Comparison of ENCODE assay signal across 8 cellular contexts in genomic region chr6:121849477-121849876, GRCh38.
DNase-seq lines count a peak whose midpoint lies in the region; ATAC-seq and TF ChIP-seq lines count a peak whose summit lies in the region.

No MANE protein-coding gene starts in this region.

- no peak overlapping the region; the same call in 1 of the 2 replicates for H3K18ac ChIP-seq in IMR-90 (ENCODE audit: low read depth, low read length)

- H3K9me1 ChIP-seq in IMR-90 (ENCODE audit: insufficient read depth, low read length) = peaks cover 2% of the 10 kb centered on the region; the same call in 1 of the 2 replicates

- TF ChIP-seq CTCF in GM23338 (conservative IDR thresholded peaks at IDR 0.05; ENCODE audit: low read depth in 2 of 2) (peak; percentile 92 to 94), IMR-90 (conservative IDR thresholded peaks at IDR 0.05; ENCODE audit: low read depth, low read length) (peak; percentile 91), SK-N-SH (IDR thresholded peaks at IDR 0.05) (peak; percentile 89), esophagus squamous epithelium (IDR thresholded peaks at IDR 0.05) (peak in 5 of 6 experiments; percentile 27 to 69 (median 51)), neural progenitor cell (IDR thresholded peaks at IDR 0.05) (peak; percentile 81)

- H3K4me1 ChIP-seq in GM23338 (ENCODE audit: insufficient read depth) = peaks cover 30% of the 10 kb centered on the region
- peaks cover 6% of the 10 kb centered on the region for H3K4me1 ChIP-seq in IMR-90 (ENCODE audit: control insufficient read depth, insufficient read depth, low read length)
- peaks cover 0 to 13% of the 10 kb centered on the region in 2 experiments; a peak in 3 of 4 replicates for H3K4me1 ChIP-seq in SK-N-SH (ENCODE audit: control insufficient read depth in 1 of 2, insufficient read depth in 2 of 2, low read depth in 1 of 2, low read length in 1 of 2)
- peaks cover 0 to 27% (median 4%) of the 10 kb centered on the region in 3 donors for H3K4me1 ChIP-seq in esophagus squamous epithelium
- H3K4me1 ChIP-seq in neural progenitor cell = peaks cover 47% of the 10 kb centered on the region

- H3K36me3 Mint-ChIP-seq in activated naive CD4-positive, alpha-beta T cell treated with anti-CD3 and anti-CD28 coated beads, Interleukin-2, amount 10 ng/mL, durations not matched to agents 7 days and 5 days = no peaks in the 10 kb centered on the region
- peaks cover 4% of the 10 kb centered on the region; the same call in 1 of the 3 replicates for H3K36me3 Mint-ChIP-seq in GM23338 (ENCODE audit: low read depth)
- H3K36me3 Mint-ChIP-seq in neural progenitor cell = peaks cover 7% of the 10 kb centered on the region
- H3K36me3 Mint-ChIP-seq in activated T-helper 2 cell treated with anti-CD3 and anti-CD28 coated beads, Interferon-gamma antibody, Interleukin-2, Interleukin-4, amounts not matched to agents 10 μg/mL and 5 μg/mL and 100 μg/mL, durations not matched to agents 14 hours and 24 hours and 36 hours (ENCODE audit: low read depth) = no peaks in the 10 kb centered on the region

- peak overlapping the region; percentile 56 for H4K91ac ChIP-seq in IMR-90 (ENCODE audit: insufficient read depth, low read depth, low read length)

- no peaks in the 10 kb centered on the region for H3K79me2 ChIP-seq in GM23338 (replicated peaks; ENCODE audit: insufficient read depth)
- H3K79me2 ChIP-seq in SK-N-SH (ENCODE audit: insufficient read depth) = no peaks in the 10 kb centered on the region
- no peaks in the 10 kb centered on the region for H3K79me2 ChIP-seq in neural progenitor cell (ENCODE audit: low read depth)

- H3K9me2 ChIP-seq in GM23338 (ENCODE audit: insufficient read depth) (no peaks in the 10 kb centered on the region), SK-N-SH (no peaks in the 10 kb centered on the region)

- H3K9ac ChIP-seq in IMR-90 (ENCODE audit: low read depth, low read length) (no peak overlapping the region), SK-N-SH (no peak overlapping the region), neural progenitor cell (no peak overlapping the region)

- in situ Hi-C loops in IMR-90 (cut with MboI; ENCODE audit: low sequenced_read_pairs) = loop anchor here (5.0 kb wide), 1 partner anchor 412 kb away; the partner anchor contains the start of gene GJA1

- intact Hi-C loops in IMR-90 (cut with micrococcal nuclease) (loop anchor here (1.0 to 10.0 kb wide), 7 partner anchors 157 to 785 kb away; partner anchors contain the start of gene GJA1), esophagus squamous epithelium (cut with DNase I) (loop anchor here (10.0 kb wide), 1 partner anchor 415 kb away; the partner anchor contains the start of gene GJA1)
- intact Hi-C loops in activated T-helper 2 cell treated with anti-CD3 and anti-CD28 coated beads, Interferon-gamma antibody, Interleukin-2, Interleukin-4, amounts not matched to agents 10 μg/mL and 5 μg/mL and 100 μg/mL, durations not matched to agents 14 hours and 24 hours and 36 hours (cut with micrococcal nuclease) = loop anchor here (1.0 to 2.0 kb wide), 2 partner anchors 413 to 794 kb away; no protein-coding TSS in a partner anchor

- H2BK5ac ChIP-seq in IMR-90 (ENCODE audit: low read depth, low read length, poor library complexity, severe bottlenecking) = peak overlapping the region; percentile 84

- TF ChIP-seq RAD21 in IMR-90 (IDR thresholded peaks at IDR 0.05; ENCODE audit: low read length) = peak; percentile 96
- TF ChIP-seq RAD21 in SK-N-SH (IDR thresholded peaks at IDR 0.05; ENCODE audit: low read length) = peak; percentile 96

- H3K36me3 ChIP-seq in GM23338 (ENCODE audit: insufficient read depth) = no peaks in the 10 kb centered on the region
- H3K36me3 ChIP-seq in IMR-90 (ENCODE audit: control insufficient read depth, insufficient read depth, low read length) = no peaks in the 10 kb centered on the region
- H3K36me3 ChIP-seq in SK-N-SH (replicated peaks in 1 of 2; ENCODE audit: control insufficient read depth in 1 of 2, insufficient read depth in 2 of 2, low read length in 1 of 2) = no peaks in the 10 kb centered on the region
- no peaks in the 10 kb centered on the region for H3K36me3 ChIP-seq in esophagus squamous epithelium
- H3K36me3 ChIP-seq in neural progenitor cell = no peaks in the 10 kb centered on the region

- no peaks in the 10 kb centered on the region for H3K79me1 ChIP-seq in IMR-90 (ENCODE audit: low read depth in 1 of 2, low read length in 2 of 2)

- peak overlapping the region; percentile 90 for H2BK120ac ChIP-seq in IMR-90 (ENCODE audit: low read depth, low read length)

- no peak overlapping the region for H3K27ac Mint-ChIP-seq in activated naive CD4-positive, alpha-beta T cell treated with anti-CD3 and anti-CD28 coated beads, Interleukin-2, amount 10 ng/mL, durations not matched to agents 7 days and 5 days
- no peak overlapping the region for H3K27ac Mint-ChIP-seq in GM23338
- H3K27ac Mint-ChIP-seq in neural progenitor cell = peak overlapping the region; percentile 73
- no peak overlapping the region for H3K27ac Mint-ChIP-seq in activated T-helper 2 cell treated with anti-CD3 and anti-CD28 coated beads, Interferon-gamma antibody, Interleukin-2, Interleukin-4, amounts not matched to agents 10 μg/mL and 5 μg/mL and 100 μg/mL, durations not matched to agents 14 hours and 24 hours and 36 hours

- H4K8ac ChIP-seq in IMR-90 (ENCODE audit: low read depth in 2 of 2, low read length in 2 of 2) = peak overlapping the region in 1 of 2 experiments; percentile 75; a peak in 2 of 4 replicates

- H4K20me1 ChIP-seq in GM23338 (replicated peaks; ENCODE audit: insufficient read depth) (no peaks in the 10 kb centered on the region), IMR-90 (ENCODE audit: insufficient read depth, low read length) (no peaks in the 10 kb centered on the region), SK-N-SH (ENCODE audit: insufficient read depth) (no peaks in the 10 kb centered on the region), neural progenitor cell (ENCODE audit: low read depth) (no peaks in the 10 kb centered on the region)

- H3K4ac ChIP-seq in IMR-90 (ENCODE audit: low read depth, low read length) = peak overlapping the region; percentile 42; the same call in 1 of the 2 replicates

- peak overlapping the region; percentile 46 for H3K14ac ChIP-seq in IMR-90 (replicated peaks; ENCODE audit: low read depth, low read length)

- DNase-seq in activated naive CD4-positive, alpha-beta T cell treated with anti-CD3 and anti-CD28 coated beads, Interleukin-2, amount 10 ng/mL, durations not matched to agents 7 days and 5 days = peak; percentile 43
- DNase-seq in activated naive CD4-positive, alpha-beta T cell (lab: John Stamatoyannopoulos, UW) = no peak
- peak; percentile 97 for DNase-seq in GM23338 (ENCODE audit: low spot score)
- peak; percentile 73 for DNase-seq in IMR-90
- DNase-seq in SK-N-SH = peak; percentile 59
- no peak for DNase-seq in esophagus squamous epithelium (lab: John Stamatoyannopoulos, UW)
- peak; percentile 90 for DNase-seq in neural progenitor cell (ENCODE audit: low spot score)
- DNase-seq in activated T-helper 2 cell treated with anti-CD3 and anti-CD28 coated beads, Interferon-gamma antibody, Interleukin-2, Interleukin-4, amounts not matched to agents 10 μg/mL and 5 μg/mL and 100 μg/mL, durations not matched to agents 14 hours and 24 hours and 36 hours (ENCODE audit: low spot score) = no peak

- dilution Hi-C loops in IMR-90 (cut with HindIII; ENCODE audit: low sequenced_read_pairs, unreplicated experiment) = no loop called here

- H4K5ac ChIP-seq in IMR-90 (ENCODE audit: low read depth, low read length) = no peak overlapping the region

- BruUV-seq in IMR-90 (replicated peaks; lab: Mats Ljungman, UMichigan) = no TSS peak

- no peaks in the 10 kb centered on the region for H3K9me3 Mint-ChIP-seq in activated naive CD4-positive, alpha-beta T cell treated with anti-CD3 and anti-CD28 coated beads, Interleukin-2, amount 10 ng/mL, durations not matched to agents 7 days and 5 days
- 0 out of 3 replicates have a peak, but pooled peaks cover 3% of the 10 kb centered on the region for H3K9me3 Mint-ChIP-seq in GM23338
- peaks cover 23% of the 10 kb centered on the region for H3K9me3 Mint-ChIP-seq in neural progenitor cell
- H3K9me3 Mint-ChIP-seq in activated T-helper 2 cell treated with anti-CD3 and anti-CD28 coated beads, Interferon-gamma antibody, Interleukin-2, Interleukin-4, amounts not matched to agents 10 μg/mL and 5 μg/mL and 100 μg/mL, durations not matched to agents 14 hours and 24 hours and 36 hours = no peaks in the 10 kb centered on the region

- H2BK15ac ChIP-seq in IMR-90 (ENCODE audit: low read depth, low read length) = peak overlapping the region; percentile 22; the same call in 1 of the 3 replicates

- TF ChIP-seq POLR2A in IMR-90 (IDR thresholded peaks at IDR 0.05; ENCODE audit: low read depth, low read length) (no peak), esophagus squamous epithelium (IDR thresholded peaks at IDR 0.05) (no peak)

- H2AK9ac ChIP-seq in IMR-90 (replicated peaks; ENCODE audit: low read depth, low read length, poor library complexity) = no peak overlapping the region

- H3K9me3 ChIP-seq in IMR-90 (ENCODE audit: control insufficient read depth, insufficient read depth, low read length) = no peaks in the 10 kb centered on the region
- no peaks in the 10 kb centered on the region for H3K9me3 ChIP-seq in SK-N-SH
- no peaks in the 10 kb centered on the region for H3K9me3 ChIP-seq in esophagus squamous epithelium
- no peaks in the 10 kb centered on the region for H3K9me3 ChIP-seq in neural progenitor cell (ENCODE audit: low read depth)

- no peak overlapping the region for H3K4me2 ChIP-seq in GM23338
- no peak overlapping the region for H3K4me2 ChIP-seq in IMR-90 (ENCODE audit: low read depth, low read length)
- H3K4me2 ChIP-seq in SK-N-SH = no peak overlapping the region
- H3K4me2 ChIP-seq in neural progenitor cell = no peak overlapping the region

- H2AK5ac ChIP-seq in IMR-90 (ENCODE audit: low read depth, low read length) = peak overlapping the region; percentile 23

- 0% methylated on average over 1 of the region's 5 CpGs; no CpG with 5 or more reads in 1 of the 2 experiments for WGBS in IMR-90 (ENCODE audit: extremely low coverage in 2 of 2, insufficient read length in 1 of 2), 2 experiments
- 60% methylated on average over 5 of the region's 5 CpGs for WGBS in SK-N-SH (ENCODE audit: low lambda C conversion rate)
- 54 to 58% methylated on average over 5 of the region's 5 CpGs for WGBS in esophagus squamous epithelium, 2 donors

- no peaks in the 10 kb centered on the region for H3F3A ChIP-seq in GM23338 (replicated peaks; ENCODE audit: low read depth)
- H3F3A ChIP-seq in SK-N-SH (replicated peaks; ENCODE audit: insufficient read depth) = no peaks in the 10 kb centered on the region
- H3F3A ChIP-seq in neural progenitor cell (ENCODE audit: low read depth) = peaks cover 27% of the 10 kb centered on the region

- POLR2A ChIA-PET in IMR-90 (lab: Charles Lee; ENCODE audit: unreplicated experiment) = no interaction called here
- POLR2A ChIA-PET in SK-N-SH (lab: Yijun Ruan, JAX) = no interaction called here

- H2BK20ac ChIP-seq in IMR-90 (ENCODE audit: low read depth, low read length) = peak overlapping the region; percentile 89

- peaks cover 7% of the 10 kb centered on the region for H3K4me1 Mint-ChIP-seq in activated naive CD4-positive, alpha-beta T cell treated with anti-CD3 and anti-CD28 coated beads, Interleukin-2, amount 10 ng/mL, durations not matched to agents 7 days and 5 days
- peaks cover 40% of the 10 kb centered on the region for H3K4me1 Mint-ChIP-seq in GM23338
- peaks cover 34% of the 10 kb centered on the region for H3K4me1 Mint-ChIP-seq in neural progenitor cell
- no peaks in the 10 kb centered on the region for H3K4me1 Mint-ChIP-seq in activated T-helper 2 cell treated with anti-CD3 and anti-CD28 coated beads, Interferon-gamma antibody, Interleukin-2, Interleukin-4, amounts not matched to agents 10 μg/mL and 5 μg/mL and 100 μg/mL, durations not matched to agents 14 hours and 24 hours and 36 hours (ENCODE audit: low read depth)

- ATAC-seq in GM23338 (peak; percentile 83), IMR-90 (ENCODE audit: low read depth) (peak; percentile 95)

- H3K27me3 Mint-ChIP-seq in activated naive CD4-positive, alpha-beta T cell treated with anti-CD3 and anti-CD28 coated beads, Interleukin-2, amount 10 ng/mL, durations not matched to agents 7 days and 5 days = no peaks in the 10 kb centered on the region
- H3K27me3 Mint-ChIP-seq in GM23338 (ENCODE audit: insufficient read depth, low read depth, poor library complexity) (no peaks in the 10 kb centered on the region), neural progenitor cell (ENCODE audit: insufficient read depth, low read depth) (peaks cover 8% of the 10 kb centered on the region)
- H3K27me3 Mint-ChIP-seq in activated T-helper 2 cell treated with anti-CD3 and anti-CD28 coated beads, Interferon-gamma antibody, Interleukin-2, Interleukin-4, amounts not matched to agents 10 μg/mL and 5 μg/mL and 100 μg/mL, durations not matched to agents 14 hours and 24 hours and 36 hours (ENCODE audit: low read depth) = no peaks in the 10 kb centered on the region

- H2AFZ ChIP-seq in GM23338 (no peak overlapping the region), IMR-90 (replicated peaks; ENCODE audit: low read length, poor library complexity) (no peak overlapping the region), SK-N-SH (ENCODE audit: low read depth) (no peak overlapping the region), neural progenitor cell (replicated peaks) (no peak overlapping the region)

- H3K4me3 Mint-ChIP-seq in activated naive CD4-positive, alpha-beta T cell treated with anti-CD3 and anti-CD28 coated beads, Interleukin-2, amount 10 ng/mL, durations not matched to agents 7 days and 5 days = no peak overlapping the region
- H3K4me3 Mint-ChIP-seq in GM23338 = no peak overlapping the region
- H3K4me3 Mint-ChIP-seq in neural progenitor cell = no peak overlapping the region
- no peak overlapping the region for H3K4me3 Mint-ChIP-seq in activated T-helper 2 cell treated with anti-CD3 and anti-CD28 coated beads, Interferon-gamma antibody, Interleukin-2, Interleukin-4, amounts not matched to agents 10 μg/mL and 5 μg/mL and 100 μg/mL, durations not matched to agents 14 hours and 24 hours and 36 hours (ENCODE audit: low read depth)

- H3K4me3 ChIP-seq in GM23338 (no peak overlapping the region), IMR-90 (ENCODE audit: insufficient read depth, low read depth, low read length) (no peak overlapping the region), SK-N-SH (ENCODE audit: low read depth in 2 of 2, low read length in 1 of 2) (no peak overlapping the region; a peak in 1 of 4 replicates), esophagus squamous epithelium (no peak overlapping the region), neural progenitor cell (no peak overlapping the region)

- no peak overlapping the region for H3K23ac ChIP-seq in IMR-90 (ENCODE audit: low read depth, low read length)

- no peak overlapping the region for H3K56ac ChIP-seq in IMR-90 (ENCODE audit: extremely low read depth, insufficient read depth, low read length)

- no peak for TF ChIP-seq EP300 in SK-N-SH (IDR thresholded peaks at IDR 0.05; ENCODE audit: borderline replicate concordance in 1 of 2, low read depth in 1 of 2, low read length in 1 of 2)

- H3K27ac ChIP-seq in GM23338 (ENCODE audit: low read depth) (no peak overlapping the region), IMR-90 (ENCODE audit: insufficient read depth, low read length) (no peak overlapping the region), SK-N-SH (ENCODE audit: low read depth in 2 of 2, low read length in 1 of 2) (no peak overlapping the region), esophagus squamous epithelium (no peak overlapping the region), neural progenitor cell (no peak overlapping the region)

- CTCF ChIA-PET in activated naive CD4-positive, alpha-beta T cell treated with anti-CD3 and anti-CD28 coated beads, Interleukin-2, amount 10 ng/mL, durations not matched to agents 7 days and 5 days (lab: Charles Lee) = interaction anchor here (0.6 to 2.7 kb wide), 10 partner anchors 183 to 794 kb away, joined by 3 to 12 read pairs (median 4); partner anchors contain the start of gene GJA1
- CTCF ChIA-PET in IMR-90 (lab: Yijun Ruan, JAX) (interaction anchor here (0.5 to 2.4 kb wide), 23 partner anchors 9 to 534 kb away, joined by 3 to 12 read pairs (median 4); partner anchors contain the start of gene GJA1), SK-N-SH (lab: Yijun Ruan, JAX) (interaction anchor here (0.5 to 4.2 kb wide), 26 partner anchors 10 to 503 kb away, joined by 3 to 50 read pairs (median 4); partner anchors contain the start of gene GJA1)

- H3K27me3 ChIP-seq in GM23338 (ENCODE audit: insufficient read depth) (no peaks in the 10 kb centered on the region), IMR-90 (ENCODE audit: control insufficient read depth, insufficient read depth, low read length) (no peaks in the 10 kb centered on the region), SK-N-SH (ENCODE audit: insufficient read depth) (no peaks in the 10 kb centered on the region), esophagus squamous epithelium (no peaks in the 10 kb centered on the region), neural progenitor cell (no peaks in the 10 kb centered on the region)

Comparison
In these comparisons a context has a peak if more than half of its experiments do, and no peak if none do; other contexts are left out.
1. DNase-seq: peak in activated naive CD4-positive, alpha-beta T cell treated with anti-CD3 and anti-CD28 coated beads, Interleukin-2, amount 10 ng/mL, durations not matched to agents 7 days and 5 days (single experiment), GM23338 (single experiment), IMR-90 (single experiment), SK-N-SH (single experiment) and neural progenitor cell (single experiment); none in activated naive CD4-positive, alpha-beta T cell (0 of 4), esophagus squamous epithelium (single experiment) and activated T-helper 2 cell treated with anti-CD3 and anti-CD28 coated beads, Interferon-gamma antibody, Interleukin-2, Interleukin-4, amounts not matched to agents 10 μg/mL and 5 μg/mL and 100 μg/mL, durations not matched to agents 14 hours and 24 hours and 36 hours (single experiment).
2. Peak in every context shown above with its lines, with median percentiles within 50 percentile points of each other: CTCF ChIP-seq.